Comparison of ENCODE assay signal across 17 cellular contexts in the genomic region with DNA sequence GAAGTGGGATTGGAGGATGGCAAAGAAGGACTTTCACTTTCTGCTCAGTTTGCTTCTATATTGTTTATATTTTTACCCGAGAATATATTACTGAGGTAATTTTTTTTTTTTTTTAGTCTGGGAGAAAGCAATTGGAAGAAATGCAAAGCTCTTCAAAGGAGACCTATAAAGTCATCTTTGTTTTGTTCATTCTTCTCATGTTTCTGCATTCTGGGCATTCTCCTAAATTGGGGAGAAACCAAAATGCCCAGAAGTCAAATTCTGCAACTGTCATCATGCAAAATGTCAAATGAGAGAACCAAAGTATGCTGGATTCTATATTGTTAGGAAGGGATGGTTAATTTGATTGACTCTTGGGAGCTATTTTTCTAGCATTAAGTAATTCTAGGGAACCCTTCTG.
A peak's percentile ranks its signal among the peaks of the same experiment; 100 is the strongest.
DNase-seq lines count a peak whose midpoint lies in the region; TF ChIP-seq lines count a peak whose summit lies in the region.
"Had no signal": no experiment of that assay in that cellular context is flagged by ENCODE, and none has a peak within 500 bp of the region (broad histone marks: within the 10 kb centered on the region; RNA-seq: fewer than 3 reads in every experiment).

No MANE protein-coding gene starts in this region.

- no peak overlapping the region for H3K27ac ChIP-seq in MM.1S (ENCODE audit: low read length)
- H3K27ac ChIP-seq: BLaER1, SJSA1 had no signal

- H3K27me3 ChIP-seq in Loucy (ENCODE audit: insufficient read depth, low read length, poor library complexity, severe bottlenecking), result no peaks in the 10 kb centered on the region
- no peaks in the 10 kb centered on the region for H3K27me3 ChIP-seq in MM.1S (replicated peaks; ENCODE audit: insufficient read depth, low read length)
- H3K27me3 ChIP-seq: BLaER1, SJSA1 had no signal

- H2AFZ ChIP-seq in Loucy (ENCODE audit: low read length) (0 out of 2 replicates have a peak overlapping the region, but pooled peaks have one; percentile 37), MM.1S (ENCODE audit: low read length) (no peak overlapping the region)

- H3K36me3 ChIP-seq in Loucy (ENCODE audit: insufficient read depth, low read length) (no peaks in the 10 kb centered on the region), MM.1S (replicated peaks; ENCODE audit: insufficient read depth, low read length) (no peaks in the 10 kb centered on the region)
- H3K36me3 ChIP-seq: BLaER1, SJSA1 had no signal

- H3K4me1 ChIP-seq in Loucy (ENCODE audit: insufficient read depth, low read length, poor library complexity, severe bottlenecking) (peaks cover 7% of the 10 kb centered on the region), MM.1S (ENCODE audit: low read length) (no peaks in the 10 kb centered on the region)
- H3K4me1 ChIP-seq: BLaER1 had no signal

- TF ChIP-seq CTCF in Loucy (conservative IDR thresholded peaks at IDR 0.05; ENCODE audit: low read length) (no peak), MM.1S (IDR thresholded peaks at IDR 0.05; ENCODE audit: low read length) (no peak)

- no peaks in the 10 kb centered on the region for H3F3A ChIP-seq in Loucy (ENCODE audit: low read depth)
- no peaks in the 10 kb centered on the region for H3F3A ChIP-seq in MM.1S (ENCODE audit: insufficient read depth, low read length)

- no peak overlapping the region for H3K4me3 ChIP-seq in Loucy (ENCODE audit: low read length, poor library complexity, severe bottlenecking)
- no peak overlapping the region for H3K4me3 ChIP-seq in MM.1S (ENCODE audit: low read length)
- H3K4me3 ChIP-seq: BLaER1, SJSA1 had no signal

- H3K9me3 ChIP-seq in Loucy (ENCODE audit: insufficient read depth, low read depth, low read length) (no peaks in the 10 kb centered on the region), MM.1S (replicated peaks; ENCODE audit: insufficient read depth, low read length) (no peaks in the 10 kb centered on the region)
- H3K9me3 ChIP-seq: BLaER1, SJSA1 had no signal

- H3K9me2 ChIP-seq in Loucy (replicated peaks; ENCODE audit: low read depth, low read length) (no peaks in the 10 kb centered on the region), MM.1S (replicated peaks; ENCODE audit: insufficient read depth, low read length) (no peaks in the 10 kb centered on the region)

- in situ Hi-C loops in SK-MEL-5 (cut with HindIII; ENCODE audit: low pct_unique_long_range_greater_than_20kb, low sequenced_read_pairs), result no loop called here

- H3K4me2 ChIP-seq in Loucy (ENCODE audit: low read depth, low read length, poor library complexity, severe bottlenecking), result no peak overlapping the region
- no peak overlapping the region for H3K4me2 ChIP-seq in MM.1S (ENCODE audit: low read depth, low read length)
- H3K4me2 ChIP-seq: BLaER1 had no signal

- no peak overlapping the region for H3K9ac ChIP-seq in Loucy (ENCODE audit: low read depth, low read length, poor library complexity, severe bottlenecking)
- no peak overlapping the region for H3K9ac ChIP-seq in MM.1S (ENCODE audit: low read length)
- H3K9ac ChIP-seq: BLaER1 had no signal

- no peaks in the 10 kb centered on the region for H3K79me2 ChIP-seq in Loucy (ENCODE audit: insufficient read depth, low read length)
- no peaks in the 10 kb centered on the region for H3K79me2 ChIP-seq in MM.1S (ENCODE audit: low read length)

- DNase-seq in EH (ENCODE audit: low read depth), result peak; percentile 54
- peak; percentile 26 for DNase-seq in SK-MEL-5 (ENCODE audit: low read depth, low spot score)
- peak; percentile 59 for DNase-seq in foreskin melanocyte
- DNase-seq in hypothalamus (lab: John Stamatoyannopoulos, UW), result no peak
- no peak for DNase-seq in stimulated activated naive CD4-positive, alpha-beta T cell treated with Interleukin-2 at 50 U/mL for 16 hours (lab: John Stamatoyannopoulos, UW)
- DNase-seq in MM.1S, result no peak
- no peak for DNase-seq in RPMI8226
- DNase-seq: CD4-positive, CD25-positive, alpha-beta regulatory T cell; DND-41; KBM-7; NCI-H446 treated with DMSO at 0.1 percent for 48 hours; OCI-M1; Right ventricle myocardium superior; T-cell had no signal

- no peaks in the 10 kb centered on the region for H4K20me1 ChIP-seq in Loucy (ENCODE audit: insufficient read depth, low read length, poor library complexity, severe bottlenecking)
- H4K20me1 ChIP-seq in MM.1S (ENCODE audit: insufficient read depth, low read length), result no peaks in the 10 kb centered on the region
- H4K20me1 ChIP-seq: BLaER1 had no signal

Comparison
In these comparisons a context has a peak if more than half of its experiments do, and no peak if none do; other contexts are left out.
1. DNase-seq: peak in EH (single experiment), SK-MEL-5 (single experiment) and foreskin melanocyte (single experiment); none in hypothalamus (0 of 51), stimulated activated naive CD4-positive, alpha-beta T cell treated with Interleukin-2 at 50 U/mL for 16 hours (single experiment), MM.1S (single experiment) and RPMI8226 (single experiment).